Comparison of ENCODE assay signal across 10 cellular contexts in genomic region chr4:85828295-85828910, GRCh38.
DNase-seq lines count a peak whose midpoint lies in the region; ATAC-seq and TF ChIP-seq lines count a peak whose summit lies in the region.
"Had no signal": no experiment of that assay in that cellular context is flagged by ENCODE, and none has a peak within 500 bp of the region (broad histone marks: within the 10 kb centered on the region; RNA-seq: fewer than 3 reads in every experiment).

No MANE protein-coding gene starts in this region.

- no peak for DNase-seq in AG09309 (ENCODE audit: low read depth)
- peak; percentile 8 for DNase-seq in RPMI8226
- DNase-seq in fibroblast of lung (ENCODE audit: low read depth in 2 of 2) = peak in 1 of 2 donors; percentile 71
- DNase-seq in neuronal stem cell (ENCODE audit: low spot score) = no peak
- DNase-seq in CD4-positive, alpha-beta memory T cell = no peak
- DNase-seq in DMS114 treated with DMSO at 0.1 percent for 48 hours (lab: John Stamatoyannopoulos, UW; ENCODE audit: unreplicated experiment) = no peak
- DNase-seq in ureter (ENCODE audit: low spot score) = no peak
- DNase-seq in T-helper 17 cell = no peak
- DNase-seq: activated naive CD8-positive, alpha-beta T cell treated with anti-CD3 and anti-CD28 coated beads for 36 hours had no signal

- peak overlapping the region; percentile 76 for H3K4me2 ChIP-seq in fibroblast of lung (ENCODE audit: extremely low read depth, insufficient read depth, low read length)
- no peak overlapping the region for H3K4me2 ChIP-seq in neuronal stem cell (ENCODE audit: insufficient read depth, low read length, poor library complexity, severe bottlenecking)
- H3K4me2 ChIP-seq: BLaER1 treated with 17β-estradiol and CSF1 and Interleukin-3, amounts not matched to agents 10 nM and 100 nM had no signal

- H3K4me1 ChIP-seq in fibroblast of lung (ENCODE audit: control insufficient read depth, extremely low read depth, insufficient read depth, low read length) = peaks cover 7% of the 10 kb centered on the region
- peaks cover 16 to 38% of the 10 kb centered on the region in 2 donors for H3K4me1 ChIP-seq in neuronal stem cell (ENCODE audit: control insufficient read depth in 2 of 2, insufficient read depth in 1 of 2, low read depth in 1 of 2, low read length in 2 of 2)
- no peaks in the 10 kb centered on the region for H3K4me1 ChIP-seq in CD4-positive, alpha-beta memory T cell (ENCODE audit: insufficient read depth, low read length)

- no peak overlapping the region for H3K4me3 Mint-ChIP-seq in CD4-positive, alpha-beta memory T cell
- no peak overlapping the region for H3K4me3 Mint-ChIP-seq in T-helper 17 cell
- H3K4me3 Mint-ChIP-seq: activated naive CD8-positive, alpha-beta T cell treated with anti-CD3 and anti-CD28 coated beads for 36 hours had no signal

- peaks cover 0 to 2% (median 0%) of the 10 kb centered on the region in 8 donors for H3K9me3 Mint-ChIP-seq in CD4-positive, alpha-beta memory T cell
- H3K9me3 Mint-ChIP-seq: activated naive CD8-positive, alpha-beta T cell treated with anti-CD3 and anti-CD28 coated beads for 36 hours had no signal

- intact Hi-C loops in CD4-positive, alpha-beta memory T cell (cut with micrococcal nuclease) = no loop called here

- no peak overlapping the region for H3K14ac ChIP-seq in neuronal stem cell (ENCODE audit: low read length)

- no peaks in the 10 kb centered on the region for H3K27me3 ChIP-seq in fibroblast of lung (ENCODE audit: control insufficient read depth, insufficient read depth, low read length)
- no peaks in the 10 kb centered on the region for H3K27me3 ChIP-seq in neuronal stem cell (ENCODE audit: control insufficient read depth in 3 of 3, insufficient read depth in 3 of 3, low read depth in 1 of 3, low read length in 3 of 3)
- H3K27me3 ChIP-seq in CD4-positive, alpha-beta memory T cell (ENCODE audit: insufficient read depth, low read length) = no peaks in the 10 kb centered on the region
- H3K27me3 ChIP-seq: BLaER1 treated with 17β-estradiol and CSF1 and Interleukin-3, amounts not matched to agents 10 nM and 100 nM had no signal

- CTCF ChIA-PET in CD4-positive, alpha-beta memory T cell (lab: Charles Lee; ENCODE audit: partially characterized antibody) = no interaction called here

- H2BK12ac ChIP-seq in neuronal stem cell (ENCODE audit: low read length) = no peak overlapping the region

- POLR2A ChIA-PET in CD4-positive, alpha-beta memory T cell (lab: Charles Lee; ENCODE audit: partially characterized antibody) = no interaction called here

- TF ChIP-seq CTCF in AG09309 (IDR thresholded peaks at IDR 0.05; ENCODE audit: control insufficient read depth, insufficient read depth, low read depth, low read length, missing control alignments) = no peak
- no peak for TF ChIP-seq CTCF in fibroblast of lung (conservative IDR thresholded peaks at IDR 0.05 in 1 of 2, IDR thresholded peaks at IDR 0.05 in 1 of 2; ENCODE audit: low read depth in 1 of 2, low read length in 2 of 2)

- H3K4me1 Mint-ChIP-seq in CD4-positive, alpha-beta memory T cell = no peaks in the 10 kb centered on the region
- no peaks in the 10 kb centered on the region for H3K4me1 Mint-ChIP-seq in T-helper 17 cell

- H3K9me3 ChIP-seq in fibroblast of lung (ENCODE audit: control insufficient read depth, insufficient read depth, low read depth, low read length) (no peaks in the 10 kb centered on the region), neuronal stem cell (replicated peaks in 1 of 2; ENCODE audit: control insufficient read depth in 2 of 2, insufficient read depth in 1 of 2, low read depth in 1 of 2, low read length in 2 of 2) (no peaks in the 10 kb centered on the region), T-helper 17 cell (ENCODE audit: control insufficient read depth, low read length, poor library complexity, severe bottlenecking) (no peaks in the 10 kb centered on the region)
- no peaks in the 10 kb centered on the region for H3K9me3 ChIP-seq in CD4-positive, alpha-beta memory T cell (ENCODE audit: control insufficient read depth in 1 of 2, low read length in 2 of 2)
- H3K9me3 ChIP-seq: BLaER1 treated with 17β-estradiol and CSF1 and Interleukin-3, amounts not matched to agents 10 nM and 100 nM had no signal

- no peaks in the 10 kb centered on the region for H3K36me3 ChIP-seq in fibroblast of lung (ENCODE audit: control insufficient read depth, insufficient read depth, low read length)
- H3K36me3 ChIP-seq in neuronal stem cell (replicated peaks in 1 of 2; ENCODE audit: control insufficient read depth in 2 of 2, insufficient read depth in 2 of 2, low read length in 2 of 2) = no peaks in the 10 kb centered on the region
- H3K36me3 ChIP-seq in CD4-positive, alpha-beta memory T cell (ENCODE audit: insufficient read depth, low read length) = no peaks in the 10 kb centered on the region
- H3K36me3 ChIP-seq: BLaER1 treated with 17β-estradiol and CSF1 and Interleukin-3, amounts not matched to agents 10 nM and 100 nM had no signal

- H4K20me1 ChIP-seq in fibroblast of lung (ENCODE audit: control insufficient read depth, extremely low read depth, insufficient read depth, low read length) = no peaks in the 10 kb centered on the region
- H4K20me1 ChIP-seq: BLaER1 treated with 17β-estradiol and CSF1 and Interleukin-3, amounts not matched to agents 10 nM and 100 nM had no signal

- H3K27ac Mint-ChIP-seq in CD4-positive, alpha-beta memory T cell = no peak overlapping the region
- H3K27ac Mint-ChIP-seq in T-helper 17 cell = no peak overlapping the region
- H3K27ac Mint-ChIP-seq: activated naive CD8-positive, alpha-beta T cell treated with anti-CD3 and anti-CD28 coated beads for 36 hours had no signal

- no peak overlapping the region for H4K8ac ChIP-seq in neuronal stem cell (ENCODE audit: low read depth, low read length)

- no peak overlapping the region for H3K9ac ChIP-seq in fibroblast of lung (ENCODE audit: insufficient read depth, low read length)
- H3K9ac ChIP-seq in neuronal stem cell (ENCODE audit: low read depth, low read length, poor library complexity) = no peak overlapping the region
- H3K9ac ChIP-seq: BLaER1 treated with 17β-estradiol and CSF1 and Interleukin-3, amounts not matched to agents 10 nM and 100 nM had no signal

- peak overlapping the region; percentile 64 for H3K27ac ChIP-seq in fibroblast of lung (ENCODE audit: insufficient read depth, low read length)
- no peak overlapping the region for H3K27ac ChIP-seq in neuronal stem cell (replicated peaks; ENCODE audit: low read length)
- no peak overlapping the region for H3K27ac ChIP-seq in CD4-positive, alpha-beta memory T cell (ENCODE audit: low read depth, low read length)
- H3K27ac ChIP-seq: BLaER1 treated with 17β-estradiol and CSF1 and Interleukin-3, amounts not matched to agents 10 nM and 100 nM had no signal

- H2BK15ac ChIP-seq in neuronal stem cell (ENCODE audit: low read length) = no peak overlapping the region

- no peak overlapping the region for H2AFZ ChIP-seq in fibroblast of lung (ENCODE audit: low read length)
- H2AFZ ChIP-seq in neuronal stem cell (ENCODE audit: low read length) = peak overlapping the region; percentile 86

- no peaks in the 10 kb centered on the region for H3K27me3 Mint-ChIP-seq in CD4-positive, alpha-beta memory T cell
- H3K27me3 Mint-ChIP-seq in T-helper 17 cell = peaks cover 6% of the 10 kb centered on the region
- H3K27me3 Mint-ChIP-seq: activated naive CD8-positive, alpha-beta T cell treated with anti-CD3 and anti-CD28 coated beads for 36 hours had no signal

- H3K4me3 ChIP-seq in AG09309 (ENCODE audit: control insufficient read depth, low read depth, low read length) = peak overlapping the region; percentile 9
- H3K4me3 ChIP-seq in fibroblast of lung (replicated peaks in 1 of 4; ENCODE audit: control extremely low read depth in 1 of 4, insufficient read depth in 1 of 4, low read depth in 3 of 4, low read length in 4 of 4) = peak overlapping the region in 3 of 4 experiments; percentile 8 to 39 (median 35)
- no peak overlapping the region for H3K4me3 ChIP-seq in neuronal stem cell (ENCODE audit: low read length in 2 of 2)
- no peak overlapping the region for H3K4me3 ChIP-seq in CD4-positive, alpha-beta memory T cell (ENCODE audit: low read length in 2 of 2)
- H3K4me3 ChIP-seq: BLaER1 treated with 17β-estradiol and CSF1 and Interleukin-3, amounts not matched to agents 10 nM and 100 nM had no signal

- no peak overlapping the region for H2BK120ac ChIP-seq in neuronal stem cell (ENCODE audit: low read depth, low read length)

- no peak overlapping the region for H2AK5ac ChIP-seq in neuronal stem cell (ENCODE audit: low read depth, low read length)

- H4K91ac ChIP-seq in neuronal stem cell (ENCODE audit: low read depth, low read length, poor library complexity) = no peak overlapping the region

- H3K23ac ChIP-seq in neuronal stem cell (ENCODE audit: low read depth, low read length, poor library complexity) = no peak overlapping the region

- no peaks in the 10 kb centered on the region for H3K79me1 ChIP-seq in neuronal stem cell (ENCODE audit: low read depth, low read length)

- no peaks in the 10 kb centered on the region for H3K36me3 Mint-ChIP-seq in CD4-positive, alpha-beta memory T cell
- H3K36me3 Mint-ChIP-seq in T-helper 17 cell (ENCODE audit: low read depth) = no peaks in the 10 kb centered on the region
- H3K36me3 Mint-ChIP-seq: activated naive CD8-positive, alpha-beta T cell treated with anti-CD3 and anti-CD28 coated beads for 36 hours had no signal

- no peak overlapping the region for H3K18ac ChIP-seq in neuronal stem cell (ENCODE audit: low read length)

- 100% methylated on average over 1 of the region's 7 CpGs; no CpG with 5 or more reads in 1 of the 2 donors for WGBS in neuronal stem cell (ENCODE audit: extremely low coverage in 2 of 2, insufficient read length in 2 of 2, insufficient replicate concordance in 1 of 2), 2 donors

- ATAC-seq in T-helper 17 cell = no peak

- peaks cover 8% of the 10 kb centered on the region for H3K79me2 ChIP-seq in fibroblast of lung (ENCODE audit: control insufficient read depth, insufficient read depth, low read length)

- H3K4ac ChIP-seq in neuronal stem cell (ENCODE audit: low read length) = no peak overlapping the region

- no peak overlapping the region for H2BK5ac ChIP-seq in neuronal stem cell (ENCODE audit: low read length)

Comparison
In these comparisons a context has a peak if more than half of its experiments do, and no peak if none do; other contexts are left out.
1. H3K4me3 ChIP-seq: peak in AG09309 (single experiment) and fibroblast of lung (3 of 4); none in neuronal stem cell (0 of 2) and CD4-positive, alpha-beta memory T cell (0 of 2).